ENCODE assay signal across 30 cellular contexts in genomic region chr11:26761382-26761781, GRCh38. TPM values are rescaled to one million over a fixed set of nuclear protein-coding genes. Genes with fewer than 3 reads are reported as not detected.
DNase-seq lines count a peak whose midpoint lies in the region; ATAC-seq, FAIRE-seq and TF ChIP-seq lines count a peak whose summit lies in the region.
"Had no signal": no experiment of that assay in that cellular context is flagged by ENCODE, and none has a peak within 500 bp of the region (broad histone marks: within the 10 kb centered on the region; RNA-seq: fewer than 3 reads in every experiment).

No MANE protein-coding gene starts in this region.

- H3K9ac ChIP-seq in GM12878 (ENCODE audit: control insufficient read depth, insufficient read depth, low read length) (no peak overlapping the region), mesendoderm (ENCODE audit: low read length) (no peak overlapping the region)

- H3K18ac ChIP-seq in mesendoderm (ENCODE audit: low read length): no peak overlapping the region

- TF ChIP-seq CTCF in GM12878 (IDR thresholded peaks at IDR 0.05 in 2 of 3, conservative IDR thresholded peaks at IDR 0.05 in 1 of 3; ENCODE audit: control insufficient read depth in 2 of 3, extremely low read depth in 1 of 3, insufficient read depth in 1 of 3, low read depth in 3 of 3, low read length in 3 of 3) (no peak), esophagus muscularis mucosa (IDR thresholded peaks at IDR 0.05) (no peak), osteoblast (IDR thresholded peaks at IDR 0.05; ENCODE audit: extremely low read depth, low read depth, low read length) (no peak)

- CTCF ChIA-PET in GM12878 (lab: Yijun Ruan, JAX): interaction anchor here (0.7 to 2.5 kb wide), 5 partner anchors 10 to 475 kb away, joined by 3 to 14 read pairs (median 4); no protein-coding TSS in a partner anchor

- no peaks in the 10 kb centered on the region for H3K79me1 ChIP-seq in mesendoderm (ENCODE audit: low read length)

- TF ChIP-seq EP300 in GM12878 (IDR thresholded peaks at IDR 0.05; ENCODE audit: borderline replicate concordance in 1 of 2, control insufficient read depth in 1 of 2, low read depth in 2 of 2, low read length in 2 of 2) (no peak), esophagus muscularis mucosa (IDR thresholded peaks at IDR 0.05) (no peak)

- no peak overlapping the region for H2AFZ ChIP-seq in GM12878 (ENCODE audit: control insufficient read depth, low read depth, low read length)
- no peak overlapping the region for H2AFZ ChIP-seq in osteoblast (ENCODE audit: low read length)

- BruUV-seq in GM12878 (replicated peaks; lab: Mats Ljungman, UMichigan): no TSS peak

- H3K4me2 ChIP-seq in GM12878 (ENCODE audit: control insufficient read depth, insufficient read depth) (no peak overlapping the region), mesendoderm (ENCODE audit: low read length) (no peak overlapping the region), osteoblast (ENCODE audit: insufficient read depth, low read length) (no peak overlapping the region)

- no peak overlapping the region for H2AK5ac ChIP-seq in mesendoderm (ENCODE audit: low read length)

- H2BK15ac ChIP-seq in mesendoderm (replicated peaks; ENCODE audit: low read depth): no peak overlapping the region

- H4K20me1 ChIP-seq in GM12878 (ENCODE audit: control insufficient read depth, insufficient read depth) (no peaks in the 10 kb centered on the region), osteoblast (ENCODE audit: insufficient read depth, low read length) (no peaks in the 10 kb centered on the region)

- no peak overlapping the region for H2BK5ac ChIP-seq in mesendoderm (ENCODE audit: low read length)

- H3K27me3 ChIP-seq in GM12878 (replicated peaks in 1 of 2; ENCODE audit: control insufficient read depth in 2 of 2, insufficient read depth in 2 of 2, low read length in 1 of 2): no peaks in the 10 kb centered on the region
- no peaks in the 10 kb centered on the region for H3K27me3 ChIP-seq in mesendoderm (ENCODE audit: insufficient read depth, low read length, poor library complexity)
- no peaks in the 10 kb centered on the region for H3K27me3 ChIP-seq in esophagus muscularis mucosa
- no peaks in the 10 kb centered on the region for H3K27me3 ChIP-seq in osteoblast (ENCODE audit: insufficient read depth, low read length)

- H3K23ac ChIP-seq in mesendoderm (ENCODE audit: low read length): no peak overlapping the region

- DNase-seq in GM12878 (ENCODE audit: low read depth, low spot score) (no peak), mesendoderm (peak; percentile 62), esophagus muscularis mucosa (ENCODE audit: extremely low spot score) (no peak), osteoblast (ENCODE audit: insufficient read length, low spot score, missing footprints) (no peak)
- DNase-seq: activated CD8-positive, alpha-beta T cell treated with anti-CD3 and anti-CD28 coated beads for 36 hours; activated naive CD4-positive, alpha-beta T cell treated with anti-CD3 and anti-CD28 coated beads, Interleukin-2, amount 50 U/mL, for 16 hours; amniotic stem cell; effector CD8-positive, alpha-beta T cell; foreskin fibroblast; KG1; kidney glomerular epithelial cell; NCI-H1105; NCI-H187 treated with DMSO at 0.1 percent for 48 hours; NK-92 treated with Interleukin-12 subunit alpha and Interleukin-12 subunit beta, amount 100 ng/mL, for 24 hours; occipital lobe; SHP77 treated with DMSO at 0.1 percent for 48 hours; stimulated activated naive CD4-positive, alpha-beta T cell had no signal

- no peaks in the 10 kb centered on the region for H3K4me1 ChIP-seq in GM12878 (ENCODE audit: control insufficient read depth, insufficient read depth, low read length)
- no peaks in the 10 kb centered on the region for H3K4me1 ChIP-seq in mesendoderm (ENCODE audit: control insufficient read depth, low read depth, low read length)
- H3K4me1 ChIP-seq in esophagus muscularis mucosa: peaks cover 0 to 27% (median 21%) of the 10 kb centered on the region in 4 donors
- H3K4me1 ChIP-seq in osteoblast (ENCODE audit: insufficient read depth, low read length): no peaks in the 10 kb centered on the region

- RAD21 ChIA-PET in GM12878 (lab: Charles Lee; ENCODE audit: unreplicated experiment): interaction anchor here (1.0 to 1.1 kb wide), 2 partner anchors 291 to 398 kb away, joined by 3 to 4 read pairs; no protein-coding TSS in a partner anchor

- ATAC-seq in GM18511 (IDR thresholded peaks at IDR 0.05; ENCODE audit: unreplicated experiment) (peak; percentile 21), HG02798 (IDR thresholded peaks at IDR 0.05; ENCODE audit: poor library complexity, unreplicated experiment) (peak; percentile 8), GM12878 (peak; percentile 68), GM21360 (IDR thresholded peaks at IDR 0.05; ENCODE audit: unreplicated experiment) (no peak)
- ATAC-seq: activated CD8-positive, alpha-beta T cell treated with anti-CD3 and anti-CD28 coated beads for 36 hours; activated T-helper 17 cell treated with anti-CD3 and anti-CD28 coated beads, Interleukin-2, amount 50 U/mL, for 72 hours; natural killer cell treated with Interleukin-12 subunit alpha and Interleukin-12 subunit beta and Interleukin-15 and Interleukin-18, amount 100 ng/mL, for 72 hours had no signal

- in situ Hi-C loops in GM12878 (cut with MboI): no loop called here

- H4K8ac ChIP-seq in mesendoderm (ENCODE audit: low read depth, low read length): no peak overlapping the region

- H3K36me3 ChIP-seq in GM12878 (ENCODE audit: control insufficient read depth in 2 of 2, insufficient read depth in 2 of 2, low read length in 1 of 2) (no peaks in the 10 kb centered on the region), mesendoderm (ENCODE audit: control insufficient read depth, insufficient read depth, low read length) (no peaks in the 10 kb centered on the region), esophagus muscularis mucosa (no peaks in the 10 kb centered on the region), osteoblast (ENCODE audit: insufficient read depth, low read length) (no peaks in the 10 kb centered on the region)

- POLR2A ChIA-PET in GM12878 (lab: Charles Lee): no interaction called here

- H3K79me2 ChIP-seq in GM12878 (ENCODE audit: control insufficient read depth, insufficient read depth, low read length) (no peaks in the 10 kb centered on the region), mesendoderm (ENCODE audit: control insufficient read depth, insufficient read depth, low read length) (no peaks in the 10 kb centered on the region), osteoblast (ENCODE audit: insufficient read depth, low read length) (no peaks in the 10 kb centered on the region)

- 53% methylated on average over 4 of the region's 4 CpGs for WGBS in GM12878 (ENCODE audit: insufficient coverage, insufficient replicate concordance, low lambda C conversion rate, missing lambda C conversion rate)
- no CpG with 5 or more reads among the region's 4 CpGs for WGBS in mesendoderm (ENCODE audit: extremely low coverage, insufficient coverage, low lambda C conversion rate)
- WGBS in esophagus muscularis mucosa: 82% methylated on average over 4 of the region's 4 CpGs

- no peak for TF ChIP-seq RAD21 in GM12878 (IDR thresholded peaks at IDR 0.05; ENCODE audit: insufficient read depth, low read depth, low read length)

- H3K56ac ChIP-seq in mesendoderm (ENCODE audit: low read length): no peak overlapping the region

- intact Hi-C loops in GM12878 (cut with micrococcal nuclease; ENCODE audit: unreplicated experiment): no loop called here
- intact Hi-C loops in esophagus muscularis mucosa (cut with DNase I): no loop called here

- H3K27ac ChIP-seq in GM12878 (ENCODE audit: control insufficient read depth, insufficient read depth) (no peak overlapping the region), mesendoderm (ENCODE audit: low read depth, low read length) (no peak overlapping the region), esophagus muscularis mucosa (replicated peaks in 1 of 4) (no peak overlapping the region), osteoblast (ENCODE audit: low read depth, low read length) (no peak overlapping the region)
- H3K27ac ChIP-seq: coronary artery, epithelial cell of prostate had no signal

- no peak overlapping the region for H2BK120ac ChIP-seq in mesendoderm (ENCODE audit: low read depth, low read length)

- TF ChIP-seq POLR2A in GM12878 (IDR thresholded peaks at IDR 0.05; ENCODE audit: low read depth, low read length) (no peak), esophagus muscularis mucosa (IDR thresholded peaks at IDR 0.05; ENCODE audit: low read depth) (no peak)

- H3K4ac ChIP-seq in mesendoderm (ENCODE audit: low read depth, low read length): no peak overlapping the region

- H3K4me3 ChIP-seq in GM12878 (no peak overlapping the region), mesendoderm (ENCODE audit: low read length) (no peak overlapping the region), esophagus muscularis mucosa (no peak overlapping the region), osteoblast (ENCODE audit: insufficient read depth, low read length) (no peak overlapping the region)
- H3K4me3 ChIP-seq: coronary artery had no signal

- H4K5ac ChIP-seq in mesendoderm (ENCODE audit: low read length): no peak overlapping the region

- H3K9me3 ChIP-seq in GM12878 (replicated peaks; ENCODE audit: control insufficient read depth, insufficient read depth, low read length) (no peaks in the 10 kb centered on the region), esophagus muscularis mucosa (no peaks in the 10 kb centered on the region), osteoblast (ENCODE audit: low read depth, low read length) (no peaks in the 10 kb centered on the region)

- SMC1A ChIA-PET in GM12878 (lab: Charles Lee; ENCODE audit: uncharacterized antibody, unreplicated experiment): interaction anchor here (0.6 to 1.1 kb wide), 6 partner anchors 9 to 1152 kb away, joined by 3 to 5 read pairs (median 3); no protein-coding TSS in a partner anchor

- no peak for FAIRE-seq in GM12878 (lab: Jason Lieb, UNC)
- FAIRE-seq: H54 had no signal

RNA-seq across cellular contexts. Expression of gene SLC5A12, which starts 39.5 kb away (rescaled TPM):
- total RNA-seq in GM12878 (2013; cell fraction: nucleolus; rRNA removed): not detected in 2 replicates
- total RNA-seq in GM12878 (2014; rRNA removed) (0.06 TPM in 1 of 2 replicates, not detected in the other), GM12878 (2014; rRNA removed; fragmentation: Illumina TruSeq; extraction: Trizol) (not detected in 2 replicates), GM12878 (2021) (not detected in 2 replicates), esophagus muscularis mucosa (not detected), osteoblast (0.36 and 0.88 TPM in 2 replicates)
- not detected for polyA plus RNA-seq in GM12878 (2011; ENCODE audit: low read depth)
- polyA plus RNA-seq in GM12878 (2011; rRNA removed) (0.09 and 0.15 TPM in 2 replicates), GM12878 (2014; fragmentation: Illumina TruSeq; extraction: Trizol) (not detected in 2 replicates), GM12878 (2014; fragmentation: Nextera tagmentation; extraction: Ambion mirVana) (not detected), GM12878 (2014; rRNA removed) (not detected in 2 replicates), GM12878 (2016; fragmentation: Nextera tagmentation; extraction: Ambion mirVana) (not detected)
- 0.03 and 0.06 TPM in 2 replicates for polyA plus RNA-seq in GM12878 (2011; cell fraction: cytosol; rRNA removed)
- polyA plus RNA-seq in GM12878 (2011; cell fraction: nucleus; rRNA removed): 0.25 TPM in 2 replicates
- polyA plus RNA-seq in GM12878 (2012): not detected in 2 replicates
- not detected in 2 replicates for polyA minus RNA-seq in GM12878 (2011; rRNA and poly(A)+ RNA removed)
- not detected in 2 replicates for polyA minus RNA-seq in GM12878 (2011; cell fraction: cytosol; rRNA and poly(A)+ RNA removed)
- polyA minus RNA-seq in GM12878 (2011; cell fraction: nucleus; rRNA and poly(A)+ RNA removed): 0.12 and 0.48 TPM in 2 replicates
- polyA plus RNA-seq in mesendoderm (2013, experiment 1 of 2): 0.13 TPM
- 0.14 TPM for polyA plus RNA-seq in mesendoderm (2013, experiment 2 of 2)
- total RNA-seq: activated CD8-positive, alpha-beta T cell treated with anti-CD3 and anti-CD28 coated beads for 36 hours; activated T-helper 17 cell treated with anti-CD3 and anti-CD28 coated beads, Interleukin-2, amount 50 U/mL, for 72 hours; lung microvascular endothelial cell; MCF 10A; natural killer cell treated with Interleukin-12 subunit alpha and Interleukin-12 subunit beta and Interleukin-15 and Interleukin-18, amount 100 ng/mL, for 72 hours; pulmonary artery endothelial cell; skeletal muscle tissue had no signal
- polyA plus RNA-seq: CD14-positive monocyte had no signal
